In the genomic region with DNA sequence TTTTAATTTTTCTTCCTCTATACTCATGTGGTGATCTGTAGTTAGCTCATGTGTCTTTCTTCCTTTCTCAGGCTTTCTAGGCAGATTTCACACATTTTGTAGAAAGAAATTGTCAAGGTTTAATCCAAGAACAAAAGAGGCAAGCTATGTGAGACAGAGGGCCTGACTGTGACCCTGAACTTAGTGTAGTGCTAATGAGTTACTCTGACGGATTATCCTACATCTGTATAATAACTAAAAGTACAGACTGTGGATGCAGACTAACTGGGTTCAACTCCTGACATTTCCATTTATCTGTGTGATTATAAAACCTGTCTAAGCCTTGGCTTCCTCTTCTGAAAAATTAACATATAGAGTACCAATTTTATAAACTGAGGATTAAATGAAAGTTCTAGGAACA, we compare ENCODE assay signal across 6 cellular contexts.
"Had no signal": no experiment of that assay in that cellular context is flagged by ENCODE, and none has a peak within 500 bp of the region (broad histone marks: within the 10 kb centered on the region; RNA-seq: fewer than 3 reads in every experiment).

No MANE protein-coding gene starts in this region.

- H3K27ac Mint-ChIP-seq: GM23338, HFFc6 had no signal

- H3K4me3 Mint-ChIP-seq: GM23338, H9, HFFc6 had no signal

- H3K9me3 Mint-ChIP-seq: GM23338, H9, HFFc6 had no signal

- DNase-seq: H9, HFFc6, IMR-90 had no signal

- ATAC-seq: GM23338, HCT116, K562 had no signal

- H3K4me1 Mint-ChIP-seq: GM23338, H9 had no signal

- H3K4me3 ChIP-seq: GM23338, K562 had no signal
